In genomic region chrX:136577562-136577961, GRCh38 we compare ENCODE assay signal across 8 cellular contexts. TPM values are rescaled to one million over a fixed set of nuclear protein-coding genes. Genes with fewer than 3 reads are reported as not detected.
DNase-seq lines count a peak whose midpoint lies in the region; ATAC-seq, FAIRE-seq and TF ChIP-seq lines count a peak whose summit lies in the region.

No MANE protein-coding gene starts in this region.

- WGBS in gastroesophageal sphincter (ENCODE audit: low coverage in 1 of 2), 2 donors: 0% methylated on average over 2 to 3 of the region's 6 CpGs

- peaks cover 0 to 4% (median 0%) of the 10 kb centered on the region in 3 donors for H3K4me1 ChIP-seq in gastroesophageal sphincter

- H3K4me3 ChIP-seq in gastroesophageal sphincter: no peak overlapping the region

- H3K36me3 ChIP-seq in gastroesophageal sphincter: no peaks in the 10 kb centered on the region

- H3K27ac ChIP-seq in gastroesophageal sphincter: no peak overlapping the region

- no peak for TF ChIP-seq POLR2A in gastroesophageal sphincter (IDR thresholded peaks at IDR 0.05)

- TF ChIP-seq CTCF in gastroesophageal sphincter (IDR thresholded peaks at IDR 0.05): peak; percentile 20 to 75 (median 38)

- DNase-seq in DMS53 treated with DMSO at 0.1 percent for 48 hours (lab: John Stamatoyannopoulos, UW; ENCODE audit: unreplicated experiment) (peak; percentile 53), HuH-7 (ENCODE audit: low spot score) (peak; percentile 17), RPMI7951 (ENCODE audit: low read depth) (peak; percentile 20), pons (ENCODE audit: low spot score) (peak; percentile 19), urothelium cell line (ENCODE audit: low spot score) (peak; percentile 41)
- DNase-seq in activated effector memory CD4-positive, alpha-beta T cell treated with Interleukin-2 at 50 U/mL for 16 hours: peak; percentile 66

- H3K9me3 ChIP-seq in gastroesophageal sphincter: no peaks in the 10 kb centered on the region

- ATAC-seq in GM21423 (IDR thresholded peaks at IDR 0.05; ENCODE audit: unreplicated experiment) (peak; percentile 86), gastroesophageal sphincter (peak; percentile 77)

- no peak for TF ChIP-seq EP300 in gastroesophageal sphincter (IDR thresholded peaks at IDR 0.05)

- no peak for FAIRE-seq in urothelium cell line (lab: Jason Lieb, UNC)

- no peaks in the 10 kb centered on the region for H3K27me3 ChIP-seq in gastroesophageal sphincter

RNA-seq across cellular contexts. Expression of gene VGLL1, which starts 45.5 kb away (rescaled TPM):
- total RNA-seq in RPMI7951 (2014; rRNA removed; shearing (Covaris generic)): not detected in 2 replicates
- under 1 TPM in 1 of 4 donors, not detected in 3; 0.87 TPM for total RNA-seq in gastroesophageal sphincter
